In genomic region chrX:118763489-118763888, GRCh38 we compare ENCODE assay signal across 19 cellular contexts. TPM values are rescaled to one million over a fixed set of nuclear protein-coding genes. Genes with fewer than 3 reads are reported as not detected.
DNase-seq lines count a peak whose midpoint lies in the region; ATAC-seq, FAIRE-seq and TF ChIP-seq lines count a peak whose summit lies in the region.
"Had no signal": no experiment of that assay in that cellular context is flagged by ENCODE, and none has a peak within 500 bp of the region (broad histone marks: within the 10 kb centered on the region; RNA-seq: fewer than 3 reads in every experiment).

No MANE protein-coding gene starts in this region.

- TF ChIP-seq CTCF in HEK293 (tag by site-specific recombination; IDR thresholded peaks at IDR 0.05) (no peak), kidney (IDR thresholded peaks at IDR 0.05; ENCODE audit: borderline replicate concordance, extremely low read depth, insufficient read depth) (no peak), GM23338 (conservative IDR thresholded peaks at IDR 0.05; ENCODE audit: low read depth in 2 of 2) (no peak)

- H3K9me3 ChIP-seq in HEK293 (ENCODE audit: control insufficient read depth, insufficient read depth, low read depth, low read length), result no peaks in the 10 kb centered on the region
- no peaks in the 10 kb centered on the region for H3K9me3 ChIP-seq in kidney (ENCODE audit: control insufficient read depth in 1 of 2, low read length in 2 of 2)
- H3K9me3 ChIP-seq: BLaER1, Caco-2 had no signal

- H3K27me3 ChIP-seq in GM23338 (ENCODE audit: insufficient read depth), result no peaks in the 10 kb centered on the region
- H3K27me3 ChIP-seq: BLaER1 had no signal

- H3K36me3 Mint-ChIP-seq in GM23338 (ENCODE audit: low read depth), result no peaks in the 10 kb centered on the region
- H3K36me3 Mint-ChIP-seq: CD4-positive, CD25-positive, alpha-beta regulatory T cell; CD8-positive, alpha-beta T cell had no signal

- no peaks in the 10 kb centered on the region for H4K20me1 ChIP-seq in GM23338 (replicated peaks; ENCODE audit: insufficient read depth)
- H4K20me1 ChIP-seq: BLaER1 had no signal

- H3K4me1 ChIP-seq in HEK293 (ENCODE audit: control insufficient read depth, insufficient read depth, low read length) (no peaks in the 10 kb centered on the region), kidney (ENCODE audit: control insufficient read depth in 1 of 2, insufficient read depth in 1 of 2, low read depth in 1 of 2, low read length in 2 of 2) (no peaks in the 10 kb centered on the region), GM23338 (ENCODE audit: insufficient read depth) (peaks cover 7% of the 10 kb centered on the region)
- H3K4me1 ChIP-seq: BLaER1, Caco-2 had no signal

- no peak overlapping the region for H2AFZ ChIP-seq in GM23338

- H3F3A ChIP-seq in GM23338 (replicated peaks; ENCODE audit: low read depth), result no peaks in the 10 kb centered on the region

- POLR2A ChIA-PET in HEK293 (lab: Yijun Ruan, JAX), result no interaction called here

- no peak overlapping the region for H3K9ac ChIP-seq in kidney (ENCODE audit: low read length in 2 of 2)
- H3K9ac ChIP-seq: BLaER1 had no signal

- H3K27me3 Mint-ChIP-seq in GM23338 (ENCODE audit: insufficient read depth, low read depth, poor library complexity), result no peaks in the 10 kb centered on the region
- H3K27me3 Mint-ChIP-seq: B cell had no signal

- peaks cover 0 to 11% of the 10 kb centered on the region in 2 experiments; a peak in 1 of 3 replicates for H3K36me3 ChIP-seq in HEK293 (ENCODE audit: control insufficient read depth in 2 of 2, insufficient read depth in 1 of 2, low read length in 2 of 2)
- H3K36me3 ChIP-seq in kidney (ENCODE audit: control insufficient read depth in 1 of 2, insufficient read depth in 2 of 2, low read length in 2 of 2), result no peaks in the 10 kb centered on the region
- H3K36me3 ChIP-seq in GM23338 (ENCODE audit: insufficient read depth), result no peaks in the 10 kb centered on the region
- H3K36me3 ChIP-seq: BLaER1 had no signal

- no peak overlapping the region for H3K27ac Mint-ChIP-seq in GM23338
- H3K27ac Mint-ChIP-seq: B cell; CD8-positive, alpha-beta T cell; HFFc6 had no signal

- no peak for ATAC-seq in GM23338
- ATAC-seq: CD8-positive, alpha-beta T cell; HCT116 had no signal

- CTCF ChIA-PET in HEK293 (lab: Yijun Ruan, JAX), result interaction anchor here (0.8 to 1.6 kb wide), 3 partner anchors 10 to 52 kb away, joined by 4 to 7 read pairs (median 5); no protein-coding TSS in a partner anchor

- no peaks in the 10 kb centered on the region for H3K79me2 ChIP-seq in GM23338 (replicated peaks; ENCODE audit: insufficient read depth)

- DNase-seq in kidney, result no peak
- DNase-seq in GM23338 (ENCODE audit: low spot score), result no peak
- DNase-seq in NCI-H2171 (lab: John Stamatoyannopoulos, UW), result no peak
- no peak for DNase-seq in HTR-8/SVneo (ENCODE audit: insufficient read length, low spot score)
- DNase-seq: Caco-2; CD4-positive, CD25-positive, alpha-beta regulatory T cell; CD8-positive, alpha-beta T cell; DMS153; DND-41; H9; HFFc6 had no signal

- H3K27ac ChIP-seq in HEK293 (ENCODE audit: extremely low read depth, low read depth, low read length), result no peak overlapping the region
- no peak overlapping the region for H3K27ac ChIP-seq in kidney (ENCODE audit: low read depth in 2 of 2, low read length in 2 of 2)
- H3K27ac ChIP-seq in GM23338 (ENCODE audit: low read depth), result no peak overlapping the region
- H3K27ac ChIP-seq: BLaER1, C4-2B had no signal

- no peaks in the 10 kb centered on the region for H3K9me2 ChIP-seq in GM23338 (ENCODE audit: insufficient read depth)

- FAIRE-seq in colon (lab: Jason Lieb, UNC), result peak; percentile 45
- FAIRE-seq in kidney (lab: Jason Lieb, UNC), result peak; percentile 32
- FAIRE-seq in HTR-8/SVneo (lab: Jason Lieb, UNC), result no peak
- FAIRE-seq: G401.6, GM12892 had no signal

- H3K4me3 Mint-ChIP-seq in GM23338, result no peak overlapping the region
- H3K4me3 Mint-ChIP-seq: B cell; CD4-positive, CD25-positive, alpha-beta regulatory T cell; CD8-positive, alpha-beta T cell; H9; HFFc6 had no signal

- no peaks in the 10 kb centered on the region for H3K9me3 Mint-ChIP-seq in GM23338
- H3K9me3 Mint-ChIP-seq: CD8-positive, alpha-beta T cell; HFFc6 had no signal

- intact Hi-C loops in kidney (cut with DNase I), result no loop called here

- peaks cover 8% of the 10 kb centered on the region; the same call in 2 of the 3 replicates for H3K4me1 Mint-ChIP-seq in GM23338
- H3K4me1 Mint-ChIP-seq: CD4-positive, CD25-positive, alpha-beta regulatory T cell had no signal

- H3K4me3 ChIP-seq in HEK293 (ENCODE audit: low read depth, low read length), result no peak overlapping the region
- H3K4me3 ChIP-seq in kidney (ENCODE audit: low read length in 2 of 2), result no peak overlapping the region
- no peak overlapping the region for H3K4me3 ChIP-seq in GM23338
- H3K4me3 ChIP-seq: BLaER1 had no signal

- no peak overlapping the region for H3K4me2 ChIP-seq in GM23338
- H3K4me2 ChIP-seq: BLaER1 had no signal

TF ChIP-seq in HEK293, 187 proteins besides CTCF, POLR2A, EP300 and RAD21:
- TF ChIP-seq ZNF768 (tag by site-specific recombination; IDR thresholded peaks at IDR 0.05), result peak; percentile 78; the same call in 1 of the 2 replicates
- no peak for TF ChIP-seq ZNF521 (tag by site-specific recombination; IDR thresholded peaks at IDR 0.05)

TF ChIP-seq in GM23338, 12 proteins besides CTCF, POLR2A, EP300 and RAD21:
- no peak for TF ChIP-seq ZNF331 (CRISPR knock-in tag; IDR thresholded peaks at IDR 0.05; ENCODE audit: low read depth)
- TF ChIP-seq ZNF462 (CRISPR knock-in tag; IDR thresholded peaks at IDR 0.05), result no peak
- TF ChIP-seq ZNF114 (CRISPR knock-in tag; IDR thresholded peaks at IDR 0.05), result no peak
- no peak for TF ChIP-seq CREB1 (CRISPR knock-in tag; IDR thresholded peaks at IDR 0.05; ENCODE audit: low read depth)

RNA-seq across cellular contexts. Expression of gene IL13RA1, which starts 36.1 kb away (rescaled TPM):
- 79.8 TPM for total RNA-seq in kidney
- 26.5 TPM for polyA plus RNA-seq in kidney (ENCODE audit: insufficient read depth, low read depth, low replicate concordance)
- 6.6 and 7.0 TPM in 2 replicates for total RNA-seq in GM23338 (2014; rRNA removed; shearing (Covaris generic))
- 2.7 and 3.2 TPM in 2 replicates for polyA plus RNA-seq in GM23338 (2016; fragmentation: Nextera tagmentation; extraction: Ambion mirVana)
- total RNA-seq: CD4-positive, CD25-positive, alpha-beta regulatory T cell had no signal

Comparison
In these comparisons a context has a peak if more than half of its experiments do, and no peak if none do; other contexts are left out.
1. RNA of gene IL13RA1, which starts 36.1 kb away (total RNA-seq): 79.8 TPM in kidney (single experiment); 6.6 to 7.0 TPM in GM23338; every median in the first group is over 10 times any median in the second.